ENCODE assay signal across 1 cellular context in the genomic region with DNA sequence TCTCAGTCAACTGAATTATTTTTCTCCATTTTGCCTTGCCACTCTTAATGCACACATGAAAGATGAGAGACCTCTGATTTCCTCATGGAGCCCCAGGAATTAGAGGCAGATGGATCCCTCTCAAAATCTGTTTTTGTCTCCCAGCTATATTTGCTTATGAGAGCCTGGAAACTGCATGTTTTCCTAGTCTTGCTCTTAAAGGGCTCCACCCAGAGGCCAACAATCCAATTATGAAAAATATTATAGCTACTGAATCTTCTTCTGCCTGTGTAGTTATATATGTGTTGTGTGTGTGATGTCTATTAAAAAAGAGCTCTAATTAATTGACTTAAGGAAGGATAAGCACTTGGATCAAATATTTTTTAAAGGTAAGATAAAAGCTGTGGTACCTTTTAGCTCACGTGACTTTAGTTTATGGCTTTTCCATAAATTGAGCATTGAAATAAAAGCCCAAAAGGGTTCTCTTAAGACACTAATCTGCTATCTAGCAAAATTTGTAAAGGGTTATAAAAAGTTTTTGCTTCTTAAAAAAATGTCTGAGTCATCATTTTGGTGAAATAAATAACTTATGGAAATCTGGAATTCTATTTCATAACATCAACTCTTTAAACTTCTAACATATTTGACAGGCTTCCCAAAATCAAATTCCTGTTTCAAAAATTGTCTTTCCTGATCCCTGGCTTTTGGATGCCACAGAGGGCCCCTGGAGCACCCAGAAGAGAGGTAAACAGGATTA.
TF ChIP-seq lines count a peak whose summit lies in the region.

No MANE protein-coding gene starts in this region.

TF ChIP-seq in HepG2, 621 proteins besides CTCF, POLR2A, EP300 and RAD21:
- TF ChIP-seq STAG1 (CRISPR knock-in tag; IDR thresholded peaks at IDR 0.05): peak; percentile 66
- no peak for TF ChIP-seq ZNF552 (CRISPR knock-in tag; IDR thresholded peaks at IDR 0.05; ENCODE audit: borderline replicate concordance)
- peak; percentile 60 to 91 for TF ChIP-seq MAFK (conservative IDR thresholded peaks at IDR 0.05 in 1 of 2, IDR thresholded peaks at IDR 0.05 in 1 of 2; ENCODE audit: low read length in 2 of 2)
- TF ChIP-seq, protein P1, sequence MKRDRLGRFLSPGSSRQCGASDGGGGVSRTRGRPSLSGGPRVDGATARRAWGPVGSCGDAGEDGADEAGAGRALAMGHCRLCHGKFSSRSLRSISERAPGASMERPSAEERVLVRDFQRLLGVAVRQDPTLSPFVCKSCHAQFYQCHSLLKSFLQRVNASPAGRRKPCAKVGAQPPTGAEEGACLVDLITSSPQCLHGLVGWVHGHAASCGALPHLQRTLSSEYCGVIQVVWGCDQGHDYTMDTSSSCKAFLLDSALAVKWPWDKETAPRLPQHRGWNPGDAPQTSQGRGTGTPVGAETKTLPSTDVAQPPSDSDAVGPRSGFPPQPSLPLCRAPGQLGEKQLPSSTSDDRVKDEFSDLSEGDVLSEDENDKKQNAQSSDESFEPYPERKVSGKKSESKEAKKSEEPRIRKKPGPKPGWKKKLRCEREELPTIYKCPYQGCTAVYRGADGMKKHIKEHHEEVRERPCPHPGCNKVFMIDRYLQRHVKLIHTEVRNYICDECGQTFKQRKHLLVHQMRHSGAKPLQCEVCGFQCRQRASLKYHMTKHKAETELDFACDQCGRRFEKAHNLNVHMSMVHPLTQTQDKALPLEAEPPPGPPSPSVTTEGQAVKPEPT (CRISPR knock-in tag; IDR thresholded peaks at IDR 0.05; ENCODE audit: low read depth): no peak
- TF ChIP-seq ZEB1 (IDR thresholded peaks at IDR 0.05; ENCODE audit: insufficient replicate concordance, low read depth): no peak
- TF ChIP-seq MAFF (IDR thresholded peaks at IDR 0.05; ENCODE audit: low read depth, low read length): peak; percentile 83
- TF ChIP-seq SMC3 (IDR thresholded peaks at IDR 0.05; ENCODE audit: low read length): peak; percentile 62; the same call in 1 of the 2 replicates
